Comparison of ENCODE assay signal across 15 cellular contexts in genomic region chr15:32366492-32366891, GRCh38. TPM values are rescaled to one million over a fixed set of nuclear protein-coding genes. Genes with fewer than 3 reads are reported as not detected.
DNase-seq lines count a peak whose midpoint lies in the region; ATAC-seq, FAIRE-seq and TF ChIP-seq lines count a peak whose summit lies in the region.
"Not testable (repeated sequence)": the region's sequence is repeated elsewhere in the genome, so short reads cannot be mapped to it uniquely, and the experiment has no call there.
"Had no signal": no experiment of that assay in that cellular context is flagged by ENCODE, and none has a peak within 500 bp of the region (broad histone marks: within the 10 kb centered on the region; RNA-seq: fewer than 3 reads in every experiment).

No MANE protein-coding gene starts in this region.

- H2AFZ ChIP-seq in HCT116 (ENCODE audit: low read depth, low read length, poor library complexity, severe bottlenecking); PC-3 (ENCODE audit: low read length); K562 (ENCODE audit: low read depth, low read length); HepG2 (ENCODE audit: low read length): not testable (repeated sequence)

- TF ChIP-seq RAD21 in HCT116 (IDR thresholded peaks at IDR 0.05; ENCODE audit: low read depth); K562 (CRISPR knock-in tag; conservative IDR thresholded peaks at IDR 0.05 in 1 of 2, IDR thresholded peaks at IDR 0.05 in 1 of 2); HepG2 (CRISPR knock-in tag; IDR thresholded peaks at IDR 0.05): not testable (repeated sequence)

- not testable (repeated sequence) for FAIRE-seq in K562 (lab: Jason Lieb, UNC); HepG2 (lab: Jason Lieb, UNC)

- H3K9me3 ChIP-seq in HCT116 (ENCODE audit: control insufficient read depth in 1 of 2, insufficient read depth in 1 of 2, low read depth in 1 of 2, low read length in 2 of 2); PC-3 (ENCODE audit: low read length); K562 (replicated peaks; ENCODE audit: control insufficient read depth, insufficient read depth, low read depth, low read length); right cardiac atrium (ENCODE audit: control insufficient read depth, low read length); HepG2 (ENCODE audit: low read length): not testable (repeated sequence)

- H3K4me2 ChIP-seq in HCT116 (ENCODE audit: low read length); PC-3 (ENCODE audit: low read length); K562 (ENCODE audit: insufficient read depth, low read length); HepG2 (ENCODE audit: low read depth, low read length): not testable (repeated sequence)

- WGBS in K562 (ENCODE audit: insufficient coverage, low coverage, missing lambda C conversion rate): no CpG with 5 or more reads among the region's 7 CpGs
- no CpG with 5 or more reads among the region's 7 CpGs for WGBS in right cardiac atrium
- WGBS in HepG2 (ENCODE audit: low lambda C conversion rate): no CpG with 5 or more reads among the region's 7 CpGs

- TF ChIP-seq EP300 in K562 (IDR thresholded peaks at IDR 0.05; ENCODE audit: low read length); HepG2 (IDR thresholded peaks at IDR 0.05; ENCODE audit: low read depth in 2 of 2, low read length in 2 of 2); HepG2 (CRISPR knock-in tag; IDR thresholded peaks at IDR 0.05; ENCODE audit: borderline replicate concordance): not testable (repeated sequence)

- H3K4me1 ChIP-seq in HCT116 (ENCODE audit: control insufficient read depth in 1 of 2, insufficient read depth in 2 of 2, low read length in 2 of 2); PC-3 (ENCODE audit: insufficient read depth, low read length); K562 (replicated peaks in 1 of 2; ENCODE audit: control insufficient read depth in 2 of 2, insufficient read depth in 2 of 2, low read length in 2 of 2); right cardiac atrium (ENCODE audit: control insufficient read depth, insufficient read depth, low read length); HepG2 (ENCODE audit: insufficient read depth, low read length): not testable (repeated sequence)

- H3K79me2 ChIP-seq in HCT116 (ENCODE audit: insufficient read depth, low read length); PC-3 (ENCODE audit: low read length); K562 (ENCODE audit: control insufficient read depth, insufficient read depth, low read length); HepG2 (ENCODE audit: insufficient read depth, low read length): not testable (repeated sequence)

- intact Hi-C loops in HCT116 (cut with micrococcal nuclease); PC-3 (cut with micrococcal nuclease); K562 (cut with micrococcal nuclease); right cardiac atrium (cut with DNase I); HepG2 (cut with micrococcal nuclease; ENCODE audit: unreplicated experiment); sciatic nerve (cut with DNase I): not testable (repeated sequence)

- POLR2A ChIA-PET in HCT116 (lab: Charles Lee); PC-3 (lab: Charles Lee; ENCODE audit: unreplicated experiment); K562 (lab: Yijun Ruan, JAX); HepG2 (lab: Yijun Ruan, JAX): not testable (repeated sequence)

- not testable (repeated sequence) for TF ChIP-seq CTCF in HCT116 (IDR thresholded peaks at IDR 0.05 in 2 of 3, conservative IDR thresholded peaks at IDR 0.05 in 1 of 3; ENCODE audit: borderline replicate concordance in 1 of 3, insufficient read depth in 1 of 3, low read depth in 2 of 3, low read length in 2 of 3); PC-3 (conservative IDR thresholded peaks at IDR 0.05; ENCODE audit: low read depth, low read length); K562 (IDR thresholded peaks at IDR 0.05 in 2 of 3, conservative IDR thresholded peaks at IDR 0.05 in 1 of 3; ENCODE audit: insufficient read depth in 2 of 3, low read depth in 1 of 3, low read length in 3 of 3); HepG2 (CRISPR knock-in tag; IDR thresholded peaks at IDR 0.05)

- H3K27me3 ChIP-seq in HCT116 (ENCODE audit: insufficient read depth, low read length); PC-3 (ENCODE audit: low read length); K562 (ENCODE audit: control insufficient read depth in 2 of 2, insufficient read depth in 2 of 2, low read length in 2 of 2); right cardiac atrium (ENCODE audit: control insufficient read depth, insufficient read depth); HepG2 (ENCODE audit: control insufficient read depth in 1 of 2, insufficient read depth in 2 of 2, low read length in 2 of 2): not testable (repeated sequence)

- H3K9me2 ChIP-seq in HCT116 (ENCODE audit: insufficient read depth); PC-3 (replicated peaks; ENCODE audit: low read length): not testable (repeated sequence)

- H3K36me3 ChIP-seq in HCT116 (ENCODE audit: control insufficient read depth in 1 of 2, insufficient read depth in 2 of 2, low read length in 2 of 2); PC-3 (ENCODE audit: low read depth, low read length); K562 (ENCODE audit: control insufficient read depth, insufficient read depth, low read length); HepG2 (replicated peaks in 1 of 2; ENCODE audit: control insufficient read depth in 1 of 2, insufficient read depth in 2 of 2, low read length in 2 of 2): not testable (repeated sequence)

- not testable (repeated sequence) for H4K20me1 ChIP-seq in HCT116 (ENCODE audit: insufficient read depth); PC-3 (ENCODE audit: low read length); K562 (replicated peaks; ENCODE audit: control insufficient read depth, insufficient read depth, low read length); HepG2 (ENCODE audit: insufficient read depth, low read length)

- ATAC-seq in HCT116: peak; percentile 37; the same call in 1 of the 2 replicates
- ATAC-seq in PC-3: 0 out of 2 replicates have a peak, but pooled peaks have one; percentile 25
- ATAC-seq in K562: peak; percentile 83
- ATAC-seq in right cardiac atrium: peak; percentile 34 to 43
- ATAC-seq in HepG2: peak; percentile 77
- ATAC-seq in sciatic nerve: peak; percentile 21

- DNase-seq in HCT116 (ENCODE audit: low read depth, low spot score); PC-3; K562 (ENCODE audit: extremely low read depth in 1 of 4, low spot score in 3 of 4); right cardiac atrium; HepG2 (ENCODE audit: low spot score); sciatic nerve (ENCODE audit: low spot score): not testable (repeated sequence)

- in situ Hi-C loops in K562 (cut with MboI); HepG2 (cut with HindIII; ENCODE audit: extremely low pct_ligation_motif_present, low pct_unique_long_range_greater_than_20kb): not testable (repeated sequence)

- not testable (repeated sequence) for H3K4me3 ChIP-seq in HCT116 (replicated peaks in 1 of 2; ENCODE audit: low read depth in 1 of 2, low read length in 2 of 2); PC-3 (ENCODE audit: low read length); K562; right cardiac atrium (ENCODE audit: low read length); HepG2 (replicated peaks in 1 of 3; ENCODE audit: insufficient read depth in 1 of 3, low read depth in 2 of 3, low read length in 3 of 3)

- CTCF ChIA-PET in HCT116 (lab: Charles Lee); PC-3 (lab: Charles Lee); K562 (lab: Yijun Ruan, JAX; ENCODE audit: low intra/inter-chr PET ratio); HepG2 (lab: Yijun Ruan, JAX; ENCODE audit: low intra/inter-chr PET ratio, low total read pairs): not testable (repeated sequence)

- not testable (repeated sequence) for H3K27ac ChIP-seq in HCT116 (ENCODE audit: low read depth, low read length); PC-3 (ENCODE audit: low read length); K562 (ENCODE audit: extremely low read depth, low read depth, low read length); right cardiac atrium (ENCODE audit: low read length); HepG2 (ENCODE audit: extremely low read length, insufficient read depth, low read length)

- H3F3A ChIP-seq in PC-3 (ENCODE audit: low read length, unreplicated experiment): not testable (repeated sequence)

- RAD21 ChIA-PET in HCT116 (lab: Charles Lee; ENCODE audit: low non-redundant PET in 1 of 2, low total read pairs in 2 of 2, uncharacterized antibody in 2 of 2, unreplicated experiment in 2 of 2): not testable (repeated sequence)

- not testable (repeated sequence) for H3K9ac ChIP-seq in HCT116 (ENCODE audit: low read length); PC-3 (ENCODE audit: low read length); K562 (ENCODE audit: insufficient read depth in 1 of 2, low read depth in 2 of 2, low read length in 2 of 2); HepG2 (ENCODE audit: insufficient read depth, low read depth, low read length)

- not testable (repeated sequence) for TF ChIP-seq POLR2A in HCT116 (IDR thresholded peaks at IDR 0.05; ENCODE audit: borderline replicate concordance, extremely low read depth, insufficient read depth, insufficient read length); K562 (conservative IDR thresholded peaks at IDR 0.05); HepG2 (IDR thresholded peaks at IDR 0.05; ENCODE audit: insufficient read depth in 1 of 2, low read depth in 2 of 2, low read length in 2 of 2)

- H3K9me1 ChIP-seq in K562 (ENCODE audit: control insufficient read depth, insufficient read depth, low read length): not testable (repeated sequence)

- not testable (repeated sequence) for BruUV-seq in HCT116 (replicated peaks; lab: Mats Ljungman, UMichigan); PC-3 (replicated peaks; lab: Mats Ljungman, UMichigan); K562 (replicated peaks; lab: Mats Ljungman, UMichigan); HepG2 (replicated peaks; lab: Mats Ljungman, UMichigan)

RNA-seq across cellular contexts. Expression of gene GOLGA8K, which starts 36.6 kb away (rescaled TPM):
- total RNA-seq in HCT116 (2021; ENCODE audit: unreplicated experiment) (3.3 TPM), PC-3 (2014; rRNA removed) (1.2 TPM in 1 of 2 replicates, not detected in the other), K562 (2014; rRNA removed) (not detected in 2 replicates), K562 (2014; rRNA removed; fragmentation: Illumina TruSeq; extraction: Trizol) (not detected in 2 replicates), K562 (2015; rRNA removed; fragmentation: Illumina TruSeq; extraction: Trizol) (not detected in 2 replicates), K562 (2021) (not detected in 2 replicates), right cardiac atrium (1 to 10 TPM in 1 of 4 donors, under 1 TPM in 2, not detected in 1; 0.31 to 1.5 (median 0.34) TPM), HepG2 (2016; rRNA removed; fragmentation: Illumina TruSeq; extraction: Trizol) (not detected in 2 replicates), sciatic nerve (6.2 TPM)
- 1.1 and 1.5 TPM in 2 replicates for polyA plus RNA-seq in HCT116 (2012)
- not detected in 2 replicates for total RNA-seq in K562 (2011; cell fraction: chromatin; rRNA removed; ENCODE audit: low replicate concordance)
- total RNA-seq in K562 (2011; cell fraction: nucleolus; rRNA removed): not detected in 2 replicates
- total RNA-seq in K562 (2011; cell fraction: nucleoplasm; rRNA removed): not detected in 2 replicates
- polyA plus RNA-seq in K562 (2011; rRNA removed) (not detected in 2 replicates), K562 (2014; fragmentation: Illumina TruSeq; extraction: Trizol) (not detected in 2 replicates), K562 (2014; fragmentation: Nextera tagmentation; extraction: Ambion mirVana) (not detected), K562 (2014; rRNA removed) (0.32 TPM in 1 of 2 replicates, not detected in the other), right cardiac atrium (0.50 TPM), HepG2 (2011; rRNA removed) (0.08 and 0.12 TPM in 2 replicates)
- polyA plus RNA-seq in K562 (2011; cell fraction: cytosol; rRNA removed): not detected in 2 replicates
- polyA plus RNA-seq in K562 (2011; cell fraction: nucleus; rRNA removed): 0.07 TPM in 1 of 2 replicates, not detected in the other
- 0.10 TPM in 1 of 2 replicates, not detected in the other for polyA plus RNA-seq in K562 (2012)
- polyA minus RNA-seq in K562 (2011; rRNA and poly(A)+ RNA removed): not detected in 2 replicates
- polyA minus RNA-seq in K562 (2011; cell fraction: cytosol; rRNA and poly(A)+ RNA removed): not detected in 2 replicates
- polyA minus RNA-seq in K562 (2011; cell fraction: nucleus; rRNA and poly(A)+ RNA removed): not detected in 2 replicates
- total RNA-seq in HepG2 (2016; cell fraction: cytosol; rRNA removed; fragmentation: Illumina TruSeq; extraction: Trizol; ENCODE audit: low read depth): not detected in 2 replicates
- 0.09 TPM in 1 of 2 replicates, not detected in the other for total RNA-seq in HepG2 (2016; cell fraction: insoluble cytoplasmic fraction; rRNA removed; fragmentation: Illumina TruSeq; extraction: Trizol)
- total RNA-seq in HepG2 (2016; cell fraction: membrane; rRNA removed; fragmentation: Illumina TruSeq; extraction: Trizol): not detected in 2 replicates
- total RNA-seq in HepG2 (2016; cell fraction: nucleus; rRNA removed; fragmentation: Illumina TruSeq; extraction: Trizol): 0.25 TPM in 1 of 2 replicates, not detected in the other
- not detected in 2 replicates for polyA plus RNA-seq in HepG2 (2011; cell fraction: cytosol; rRNA removed)
- polyA plus RNA-seq in HepG2 (2011; cell fraction: nucleus; rRNA removed): 0.23 and 0.55 TPM in 2 replicates
- polyA plus RNA-seq in HepG2 (2012): 0.15 and 0.46 TPM in 2 replicates
- not detected in 2 replicates for polyA plus RNA-seq in HepG2 (2016; cell fraction: cytosol; fragmentation: Illumina TruSeq; extraction: Trizol; ENCODE audit: low read depth)
- not detected in 2 replicates for polyA plus RNA-seq in HepG2 (2016; cell fraction: insoluble cytoplasmic fraction; fragmentation: Illumina TruSeq; extraction: Trizol; ENCODE audit: low read depth)
- polyA plus RNA-seq in HepG2 (2016; cell fraction: membrane; fragmentation: Illumina TruSeq; extraction: Trizol; ENCODE audit: low read depth): not detected in 2 replicates
- polyA plus RNA-seq in HepG2 (2016; cell fraction: nucleus; fragmentation: Illumina TruSeq; extraction: Trizol; ENCODE audit: insufficient read depth, low read depth): 0.36 and 0.75 TPM in 2 replicates
- 0.26 and 0.28 TPM in 2 replicates for polyA minus RNA-seq in HepG2 (2011; rRNA and poly(A)+ RNA removed; ENCODE audit: low replicate concordance)
- not detected in 2 replicates for polyA minus RNA-seq in HepG2 (2011; cell fraction: cytosol; rRNA and poly(A)+ RNA removed)
- polyA minus RNA-seq in HepG2 (2011; cell fraction: nucleus; rRNA and poly(A)+ RNA removed): 0.64 and 1.5 TPM in 2 replicates
- total RNA-seq: A673; CD4-positive, CD25-positive, alpha-beta regulatory T cell; Daoy; G401; GM12878 had no signal
- polyA plus RNA-seq: AG04450; CD14-positive monocyte; CD4-positive, alpha-beta memory T cell; CD4-positive, CD25-positive, alpha-beta regulatory T cell; CD8-positive, alpha-beta memory T cell had no signal

Comparison
In these comparisons a context has a peak if more than half of its experiments do, and no peak if none do; other contexts are left out.
1. ATAC-seq: peak in every context shown above with its lines; median percentile 83 in K562; 77 in HepG2; 38 in right cardiac atrium; 37 in HCT116; 25 in PC-3; 21 in sciatic nerve.